2 cellular contexts compared by ENCODE assay signal in the genomic region with DNA sequence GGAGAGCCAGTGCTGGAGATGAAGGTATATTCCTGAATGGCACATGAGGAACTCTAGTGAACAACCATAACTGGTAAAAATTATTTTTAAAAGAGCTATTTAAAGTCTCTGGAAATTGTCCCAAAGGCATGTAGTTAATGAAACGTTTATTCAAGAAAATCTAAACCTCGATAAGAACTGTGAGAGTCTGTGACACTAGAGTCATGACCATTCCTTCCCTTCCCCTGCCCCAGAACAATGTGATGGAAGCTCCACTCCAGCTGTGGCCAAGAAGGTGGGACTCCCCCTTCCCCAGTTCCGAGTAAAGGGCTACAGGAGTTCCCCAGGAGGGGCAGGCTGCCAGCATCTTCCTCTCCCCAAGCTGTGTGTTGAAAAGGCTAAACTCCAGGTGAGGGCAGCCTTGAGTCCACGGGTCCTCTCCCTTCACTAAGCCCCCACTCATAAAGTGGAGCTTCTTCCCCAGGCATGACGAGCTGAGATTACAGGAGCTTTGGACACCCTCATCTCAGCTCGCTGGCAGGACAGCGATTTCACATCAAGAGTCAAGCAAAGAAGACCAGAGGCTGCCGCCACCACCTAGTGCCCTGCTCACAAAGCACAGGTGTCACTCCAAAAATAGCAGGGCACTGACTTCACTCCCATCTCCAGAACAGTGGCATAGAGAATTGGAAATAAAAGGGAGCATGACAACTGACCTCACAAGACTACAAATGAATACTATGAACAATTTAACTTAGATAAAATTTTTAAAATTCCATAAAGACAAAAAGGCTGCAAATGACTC.
TF ChIP-seq lines count a peak whose summit lies in the region.

No MANE protein-coding gene starts in this region.

TF ChIP-seq in HCT116, 20 proteins besides CTCF, POLR2A, EP300 and RAD21:
- TF ChIP-seq TCF7L2 (IDR thresholded peaks at IDR 0.05; ENCODE audit: borderline replicate concordance, extremely low read depth, insufficient read depth, insufficient read length) (no peak), JUND (IDR thresholded peaks at IDR 0.05) (no peak), ZNF274 (IDR thresholded peaks at IDR 0.05; ENCODE audit: low read depth, low read length) (no peak), CBX3 (IDR thresholded peaks at IDR 0.05; ENCODE audit: low read depth) (no peak)
- TF ChIP-seq, protein P1, sequence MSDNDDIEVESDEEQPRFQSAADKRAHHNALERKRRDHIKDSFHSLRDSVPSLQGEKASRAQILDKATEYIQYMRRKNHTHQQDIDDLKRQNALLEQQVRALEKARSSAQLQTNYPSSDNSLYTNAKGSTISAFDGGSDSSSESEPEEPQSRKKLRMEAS (IDR thresholded peaks at IDR 0.05): no peak

TF ChIP-seq in H1, 55 proteins besides CTCF, POLR2A, EP300 and RAD21:
- TF ChIP-seq SIRT6 (IDR thresholded peaks at IDR 0.05; ENCODE audit: low read length) (no peak), JUND (IDR thresholded peaks at IDR 0.05; ENCODE audit: low read length) (no peak), TAF1 (IDR thresholded peaks at IDR 0.05; ENCODE audit: low read depth, low read length) (no peak), NRF1 (IDR thresholded peaks at IDR 0.05; ENCODE audit: low read depth, low read length) (no peak), EZH2 (IDR thresholded peaks at IDR 0.05; ENCODE audit: low read depth, low read length, severe bottlenecking) (no peak), KDM4A (IDR thresholded peaks at IDR 0.05; ENCODE audit: low read depth, low read length, severe bottlenecking) (no peak), BCL11A (IDR thresholded peaks at IDR 0.05; ENCODE audit: low read depth in 2 of 2, low read length in 2 of 2) (no peak), TEAD4 (IDR thresholded peaks at IDR 0.05; ENCODE audit: low read depth, low read length) (no peak), TCF12 (IDR thresholded peaks at IDR 0.05; ENCODE audit: low read depth, low read length) (no peak), HDAC6 (IDR thresholded peaks at IDR 0.05; ENCODE audit: low read depth, low read length) (no peak), EGR1 (IDR thresholded peaks at IDR 0.05; ENCODE audit: borderline replicate concordance, low read depth, low read length) (no peak), NANOG (IDR thresholded peaks at IDR 0.05; ENCODE audit: insufficient read depth, low read depth, low read length, poor library complexity, severe bottlenecking) (no peak)
